8 cellular contexts compared by ENCODE assay signal in the genomic region with DNA sequence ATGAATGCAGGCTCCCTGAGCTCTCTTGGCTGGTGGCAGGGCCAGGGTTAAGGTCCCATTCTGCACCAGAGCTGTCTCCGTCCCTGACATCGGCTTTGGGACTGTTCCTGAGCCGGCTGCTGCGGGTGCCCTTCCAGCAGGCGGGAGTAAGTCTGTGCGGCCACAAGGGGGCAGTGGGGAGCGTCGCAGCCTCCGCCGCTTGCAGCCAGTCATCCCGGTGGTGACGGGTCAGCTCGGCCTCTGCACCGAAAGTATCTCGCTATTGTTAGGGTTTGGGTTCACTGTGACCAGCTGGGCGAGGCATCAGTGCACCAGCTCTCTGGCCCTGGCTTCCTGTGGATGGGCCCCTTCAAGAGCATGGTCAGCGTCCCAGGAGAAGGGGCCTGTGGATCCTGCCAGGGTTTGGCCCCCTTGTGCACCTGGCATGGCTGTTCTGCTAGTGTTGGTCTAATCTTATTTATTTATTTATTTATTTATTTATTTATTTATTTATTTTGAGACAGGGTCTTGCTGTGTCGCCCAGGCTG. TPM values are rescaled to one million over a fixed set of nuclear protein-coding genes. Genes with fewer than 3 reads are reported as not detected.
DNase-seq lines count a peak whose midpoint lies in the region; ATAC-seq, FAIRE-seq and TF ChIP-seq lines count a peak whose summit lies in the region.

No MANE protein-coding gene starts in this region.

- H3K4me1 ChIP-seq in A673 (ENCODE audit: insufficient read depth, low read length, poor library complexity, severe bottlenecking) (peaks cover 19% of the 10 kb centered on the region), mammary epithelial cell (ENCODE audit: insufficient read depth, low read length) (peaks cover 63% of the 10 kb centered on the region)

- no peaks in the 10 kb centered on the region for H3K27me3 ChIP-seq in A673 (replicated peaks; ENCODE audit: insufficient read depth, low read depth, low read length, poor library complexity)
- no peaks in the 10 kb centered on the region for H3K27me3 ChIP-seq in mammary epithelial cell (ENCODE audit: insufficient read depth, low read length)

- BruUV-seq in A673 (replicated peaks; lab: Mats Ljungman, UMichigan) (no TSS peak), mammary epithelial cell (replicated peaks; lab: Mats Ljungman, UMichigan) (no TSS peak)

- no peak for ATAC-seq in GM21360 (IDR thresholded peaks at IDR 0.05; ENCODE audit: unreplicated experiment)

- TF ChIP-seq CTCF in A673 (conservative IDR thresholded peaks at IDR 0.05; ENCODE audit: low read depth, low read length) (peak; percentile 95), WI38 (IDR thresholded peaks at IDR 0.05; ENCODE audit: low read depth, low read length) (peak; percentile 96), mammary epithelial cell (conservative IDR thresholded peaks at IDR 0.05 in 1 of 2, IDR thresholded peaks at IDR 0.05 in 1 of 2; ENCODE audit: extremely low read depth in 1 of 2, insufficient read depth in 1 of 2, low read depth in 1 of 2, low read length in 2 of 2) (peak; percentile 94 to 98)

- no peak overlapping the region for H3K4me3 ChIP-seq in A673 (ENCODE audit: low read depth, low read length, poor library complexity, severe bottlenecking)
- no peak overlapping the region for H3K4me3 ChIP-seq in WI38 (ENCODE audit: low read depth, low read length)
- no peak overlapping the region for H3K4me3 ChIP-seq in mammary epithelial cell (replicated peaks in 1 of 3; ENCODE audit: insufficient read depth in 1 of 3, low read depth in 2 of 3, low read length in 3 of 3)

- peak; percentile 90 for FAIRE-seq in GM18507 (lab: Jason Lieb, UNC)

- CTCF ChIA-PET in A673 (lab: Charles Lee), result interaction anchor here (1.1 kb wide), 1 partner anchor 15 kb away, joined by 5 read pairs; a partner anchor contains a TSS
- CTCF ChIA-PET in mammary epithelial cell (lab: Charles Lee; ENCODE audit: low non-redundant PET), result interaction anchor here (0.6 to 0.9 kb wide), 2 partner anchors 21 to 40 kb away, joined by 3 to 5 read pairs; no protein-coding TSS in a partner anchor

- POLR2A ChIA-PET in A673 (lab: Charles Lee; ENCODE audit: low non-redundant PET), result no interaction called here

- intact Hi-C loops in A673 (cut with micrococcal nuclease; ENCODE audit: unreplicated experiment), result no loop called here
- intact Hi-C loops in mammary epithelial cell (cut with micrococcal nuclease), result loop anchor here (1.0 to 5.0 kb wide), 3 partner anchors 38 to 419 kb away; a partner anchor contains a TSS

- H2AFZ ChIP-seq in mammary epithelial cell (ENCODE audit: low read depth, low read length), result peak overlapping the region; percentile 8

- dilution Hi-C loops in mammary epithelial cell (cut with HindIII; ENCODE audit: low sequenced_read_pairs), result no loop called here

- DNase-seq in A673 (ENCODE audit: low spot score) (peak; percentile 74), GM18507 (ENCODE audit: extremely low spot score, insufficient read length, low read depth) (peak; percentile 82), NCI-H1048 (lab: John Stamatoyannopoulos, UW) (peak; percentile 50), mammary epithelial cell (peak; percentile 76), iris pigment epithelial cell (ENCODE audit: low read depth) (peak; percentile 83)
- DNase-seq in stimulated activated CD4-positive, alpha-beta T cell treated with anti-CD3 and anti-CD28 coated beads, Interleukin-12 subunit alpha, Interleukin-12 subunit beta, amount 100 ng/mL, for 4 hours, result peak; percentile 75

- peaks cover 73% of the 10 kb centered on the region for H3K79me2 ChIP-seq in mammary epithelial cell (ENCODE audit: insufficient read depth, low read length)

- H3K4me2 ChIP-seq in mammary epithelial cell (ENCODE audit: insufficient read depth, low read depth, low read length), result peak overlapping the region; percentile 59

- H3K36me3 ChIP-seq in A673 (ENCODE audit: insufficient read depth, low read length, poor library complexity, severe bottlenecking), result no peaks in the 10 kb centered on the region
- no peaks in the 10 kb centered on the region for H3K36me3 ChIP-seq in mammary epithelial cell (ENCODE audit: insufficient read depth, low read length)

- H4K20me1 ChIP-seq in mammary epithelial cell (ENCODE audit: insufficient read depth, low read length), result no peaks in the 10 kb centered on the region

- no peak overlapping the region for H3K27ac ChIP-seq in A673 (ENCODE audit: low read depth, low read length, poor library complexity, severe bottlenecking)
- peak overlapping the region; percentile 57 for H3K27ac ChIP-seq in mammary epithelial cell (ENCODE audit: insufficient read depth, low read depth, low read length)

- H3K9me3 ChIP-seq in A673 (ENCODE audit: low read depth, low read length, poor library complexity, severe bottlenecking) (no peaks in the 10 kb centered on the region), mammary epithelial cell (replicated peaks; ENCODE audit: insufficient read depth, low read length) (no peaks in the 10 kb centered on the region)

- in situ Hi-C loops in mammary epithelial cell (cut with MboI; ENCODE audit: low sequenced_read_pairs in 2 of 2), result no loop called here

- peak overlapping the region; percentile 26 for H3K9ac ChIP-seq in mammary epithelial cell (ENCODE audit: insufficient read depth, low read length)

- WGBS in mammary epithelial cell (ENCODE audit: low coverage, missing lambda C conversion rate), result 32% methylated on average over 5 of the region's 18 CpGs

RNA-seq across cellular contexts. Expression of a gene that starts 15.1 kb away (rescaled TPM):
- 180 and 196 TPM in 2 replicates for total RNA-seq in A673 (2021)
- total RNA-seq in mammary epithelial cell, result 100 to 1,000 TPM; 142 to 177 TPM
- 246 TPM for polyA plus RNA-seq in mammary epithelial cell
- polyA minus RNA-seq in mammary epithelial cell, result 15.7 TPM

RNA-seq across cellular contexts. Expression of a gene that starts 26.2 kb away (rescaled TPM):
- total RNA-seq in A673 (2021) (not detected in 2 replicates), mammary epithelial cell (not detected)
- polyA plus RNA-seq in mammary epithelial cell, result 0.08 TPM
- polyA minus RNA-seq in mammary epithelial cell, result not detected

RNA-seq across cellular contexts. Expression of a gene that starts 27.3 kb away (rescaled TPM):
- total RNA-seq in A673 (2021) (189 and 203 TPM in 2 replicates), mammary epithelial cell (100 to 1,000 TPM in 1 of 2 donors, 10 to 100 TPM in 1; 68.0 to 168 TPM)
- 245 TPM for polyA plus RNA-seq in mammary epithelial cell
- polyA minus RNA-seq in mammary epithelial cell, result 522 TPM

RNA-seq across cellular contexts. Expression of a gene that starts 38.5 kb away (rescaled TPM):
- 105 and 122 TPM in 2 replicates for total RNA-seq in A673 (2021)
- 100 to 1,000 TPM; 133 to 182 TPM for total RNA-seq in mammary epithelial cell
- 176 TPM for polyA plus RNA-seq in mammary epithelial cell
- 261 TPM for polyA minus RNA-seq in mammary epithelial cell
